8 cellular contexts compared by ENCODE assay signal in genomic region chr19:55407625-55408319, GRCh38. TPM values are rescaled to one million over a fixed set of nuclear protein-coding genes. Genes with fewer than 3 reads are reported as not detected.
DNase-seq lines count a peak whose midpoint lies in the region; ATAC-seq, FAIRE-seq and TF ChIP-seq lines count a peak whose summit lies in the region.

Gene UBE2S, minus strand, starts transcription at chr19:55407788. Its CDS starts 199 bp downstream, at chr19:55407589.

- intact Hi-C loops in body of pancreas (cut with DNase I) (no loop called here), sigmoid colon (cut with DNase I) (loop anchor here (1.0 to 10.0 kb wide), 4 partner anchors 22 to 1540 kb away; partner anchors contain the start of genes ISOC2, MYADM and RPL28)

- H3K27ac ChIP-seq in 22Rv1: peak within 1 kb of the TSS; percentile 94
- peak within 1 kb of the TSS; percentile 93 to 100 (median 98) for H3K27ac ChIP-seq in body of pancreas
- H3K27ac ChIP-seq in sigmoid colon: peak within 1 kb of the TSS; percentile 96 to 100 (median 98)

- TF ChIP-seq CTCF in 22Rv1 (IDR thresholded peaks at IDR 0.05) (no peak), body of pancreas (IDR thresholded peaks at IDR 0.05) (no peak), sigmoid colon (IDR thresholded peaks at IDR 0.05) (no peak)

- H3K4me3 ChIP-seq in body of pancreas: peak within 1 kb of the TSS; percentile 69 to 76
- H3K4me3 ChIP-seq in sigmoid colon: peak within 1 kb of the TSS; percentile 82 to 99 (median 89)

- H3K36me3 ChIP-seq in body of pancreas (replicated peaks in 1 of 2; ENCODE audit: insufficient read depth in 1 of 2, low read depth in 2 of 2) (no peaks in the 10 kb centered on the region), sigmoid colon (peaks cover 7 to 31% (median 12%) of the 10 kb centered on the region in 4 donors)

- H3K4me1 ChIP-seq in body of pancreas: peaks cover 13% of the 10 kb centered on the region
- peaks cover 0 to 22% (median 20%) of the 10 kb centered on the region in 4 donors for H3K4me1 ChIP-seq in sigmoid colon

- TF ChIP-seq EP300 in sigmoid colon (IDR thresholded peaks at IDR 0.05): peak in 1 of 4 donors; percentile 36

- TF ChIP-seq POLR2A in body of pancreas (IDR thresholded peaks at IDR 0.05) (peak; percentile 87 to 94 (median 89)), sigmoid colon (IDR thresholded peaks at IDR 0.05) (peak; percentile 31 to 59)

- peak; percentile 80 for ATAC-seq in GM18520 (IDR thresholded peaks at IDR 0.05; ENCODE audit: unreplicated experiment)
- ATAC-seq in HG03064 (IDR thresholded peaks at IDR 0.05; ENCODE audit: low read depth, unreplicated experiment): peak; percentile 80
- peak; percentile 95 for ATAC-seq in body of pancreas

- 0% methylated on average over 36 to 87 of the region's 87 CpGs for WGBS in body of pancreas, 2 donors
- WGBS in sigmoid colon, 2 donors: 0 to 1% methylated on average over 87 of the region's 87 CpGs

- DNase-seq in NCI-H2107 treated with DMSO at 0.1 percent for 48 hours (lab: John Stamatoyannopoulos, UW; ENCODE audit: unreplicated experiment): peak; percentile 94
- DNase-seq in body of pancreas: peak; percentile 97 to 99 (median 98)
- peak; percentile 99 for DNase-seq in iPS DF 19.7 (ENCODE audit: low read depth, low spot score)
- DNase-seq in sigmoid colon: peak; percentile 100

- no peaks in the 10 kb centered on the region for H3K9me3 ChIP-seq in body of pancreas
- H3K9me3 ChIP-seq in sigmoid colon: peaks cover 0 to 1% (median 0%) of the 10 kb centered on the region in 4 donors

- no peaks in the 10 kb centered on the region for H3K27me3 ChIP-seq in body of pancreas
- H3K27me3 ChIP-seq in sigmoid colon: no peaks in the 10 kb centered on the region

- peak; percentile 94 for FAIRE-seq in TTC549 (lab: Jason Lieb, UNC)

RNA-seq across cellular contexts. Expression of gene UBE2S, which starts in this region (rescaled TPM):
- total RNA-seq in body of pancreas (1 to 10 TPM; 6.5 to 7.9 TPM), sigmoid colon (10 to 100 TPM; 11.8 to 23.9 (median 14.8) TPM)
- polyA plus RNA-seq in sigmoid colon: 10 to 100 TPM in 2 of 3 donors, 1 to 10 TPM in 1; 6.6 to 32.6 (median 16.2) TPM

Comparison
In these comparisons a context has a peak if more than half of its experiments do, and no peak if none do; other contexts are left out.
1. Peak in every context shown above with its lines: DNase-seq, ATAC-seq, H3K4me3 ChIP-seq and H3K27ac ChIP-seq.